Comparison of ENCODE assay signal across 8 cellular contexts in the genomic region with DNA sequence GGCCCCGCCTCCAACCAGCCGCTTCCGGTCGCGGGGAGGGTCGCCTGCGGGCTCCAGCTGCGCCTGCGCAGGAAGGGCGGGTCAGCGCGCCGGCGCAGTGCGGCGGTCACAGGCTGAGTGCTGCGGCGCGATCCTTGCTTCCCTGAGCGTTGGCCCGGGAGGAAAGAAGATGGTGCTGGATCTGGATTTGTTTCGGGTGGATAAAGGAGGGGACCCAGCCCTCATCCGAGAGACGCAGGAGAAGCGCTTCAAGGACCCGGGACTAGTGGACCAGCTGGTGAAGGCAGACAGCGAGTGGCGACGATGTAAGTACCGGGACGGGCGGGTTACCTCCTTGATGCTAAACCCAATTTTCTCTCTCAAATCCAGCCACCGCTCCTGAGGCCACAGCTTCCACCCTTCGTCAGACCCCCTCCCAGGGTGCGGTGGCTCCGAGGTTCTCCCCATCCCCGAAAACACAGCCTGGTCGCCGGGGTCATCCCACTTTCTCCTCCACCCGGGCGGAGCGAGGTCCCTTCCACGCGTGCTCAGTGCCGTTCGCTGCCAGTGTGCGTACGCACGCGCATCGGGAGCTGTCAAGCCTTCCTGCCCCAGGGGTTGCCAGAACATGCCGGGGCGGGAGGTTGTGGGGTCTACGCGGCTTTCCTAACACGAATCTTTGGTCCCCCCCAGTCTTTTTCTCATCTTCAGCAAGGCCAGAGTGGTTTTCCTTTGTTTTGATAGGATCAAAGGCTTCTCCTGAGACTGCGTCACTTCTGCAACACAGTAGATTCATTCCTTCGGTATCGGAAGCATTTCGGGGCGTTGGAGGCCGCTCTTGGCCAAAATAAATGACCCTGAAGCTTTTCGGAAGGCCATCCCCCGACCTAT. TPM values are rescaled to one million over a fixed set of nuclear protein-coding genes. Genes with fewer than 3 reads are reported as not detected.
A peak's percentile ranks its signal among the peaks of the same experiment; 100 is the strongest.
DNase-seq lines count a peak whose midpoint lies in the region; ATAC-seq, FAIRE-seq and TF ChIP-seq lines count a peak whose summit lies in the region.

A gene with protein sequence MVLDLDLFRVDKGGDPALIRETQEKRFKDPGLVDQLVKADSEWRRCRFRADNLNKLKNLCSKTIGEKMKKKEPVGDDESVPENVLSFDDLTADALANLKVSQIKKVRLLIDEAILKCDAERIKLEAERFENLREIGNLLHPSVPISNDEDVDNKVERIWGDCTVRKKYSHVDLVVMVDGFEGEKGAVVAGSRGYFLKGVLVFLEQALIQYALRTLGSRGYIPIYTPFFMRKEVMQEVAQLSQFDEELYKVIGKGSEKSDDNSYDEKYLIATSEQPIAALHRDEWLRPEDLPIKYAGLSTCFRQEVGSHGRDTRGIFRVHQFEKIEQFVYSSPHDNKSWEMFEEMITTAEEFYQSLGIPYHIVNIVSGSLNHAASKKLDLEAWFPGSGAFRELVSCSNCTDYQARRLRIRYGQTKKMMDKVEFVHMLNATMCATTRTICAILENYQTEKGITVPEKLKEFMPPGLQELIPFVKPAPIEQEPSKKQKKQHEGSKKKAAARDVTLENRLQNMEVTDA (plus strand): TSS at position 95 of the 870 bp plus-strand sequence. CDS start 75 bp downstream, at position 170.

- TF ChIP-seq CTCF in GM13977 (IDR thresholded peaks at IDR 0.05; ENCODE audit: extremely low read depth, insufficient read depth, missing control alignments), result no peak

- FAIRE-seq in urothelium cell line (lab: Jason Lieb, UNC), result peak; percentile 85

- in situ Hi-C loops in GM13977 (cut with MboI; ENCODE audit: low pct_unique_long_range_greater_than_20kb, low sequenced_read_pairs, unreplicated experiment), result no loop called here

- peak; percentile 93 for DNase-seq in GM13977 (ENCODE audit: low spot score)
- peak; percentile 86 for DNase-seq in NCI-H1436 (lab: John Stamatoyannopoulos, UW)
- peak; percentile 73 to 90 (median 80) for DNase-seq in T-helper 2 cell
- peak; percentile 39 to 92 (median 80) for DNase-seq in amygdala (lab: John Stamatoyannopoulos, UW)
- peak; percentile 94 for DNase-seq in left ventricle myocardium superior
- no peak for DNase-seq in pulmonary artery endothelial cell (ENCODE audit: low read depth, low spot score)
- DNase-seq in urothelium cell line (ENCODE audit: low spot score), result peak; percentile 98

- ATAC-seq in HG02798 (IDR thresholded peaks at IDR 0.05; ENCODE audit: poor library complexity, unreplicated experiment), result peak; percentile 90
- ATAC-seq in left ventricle myocardium superior, result peak; percentile 97

- intact Hi-C loops in left ventricle myocardium superior (cut with micrococcal nuclease), result no loop called here

RNA-seq across cellular contexts. Expression of the gene that starts here (rescaled TPM):
- total RNA-seq in left ventricle myocardium superior (99.8 TPM), pulmonary artery endothelial cell (232 and 251 TPM in 2 replicates)
